In the genomic region with DNA sequence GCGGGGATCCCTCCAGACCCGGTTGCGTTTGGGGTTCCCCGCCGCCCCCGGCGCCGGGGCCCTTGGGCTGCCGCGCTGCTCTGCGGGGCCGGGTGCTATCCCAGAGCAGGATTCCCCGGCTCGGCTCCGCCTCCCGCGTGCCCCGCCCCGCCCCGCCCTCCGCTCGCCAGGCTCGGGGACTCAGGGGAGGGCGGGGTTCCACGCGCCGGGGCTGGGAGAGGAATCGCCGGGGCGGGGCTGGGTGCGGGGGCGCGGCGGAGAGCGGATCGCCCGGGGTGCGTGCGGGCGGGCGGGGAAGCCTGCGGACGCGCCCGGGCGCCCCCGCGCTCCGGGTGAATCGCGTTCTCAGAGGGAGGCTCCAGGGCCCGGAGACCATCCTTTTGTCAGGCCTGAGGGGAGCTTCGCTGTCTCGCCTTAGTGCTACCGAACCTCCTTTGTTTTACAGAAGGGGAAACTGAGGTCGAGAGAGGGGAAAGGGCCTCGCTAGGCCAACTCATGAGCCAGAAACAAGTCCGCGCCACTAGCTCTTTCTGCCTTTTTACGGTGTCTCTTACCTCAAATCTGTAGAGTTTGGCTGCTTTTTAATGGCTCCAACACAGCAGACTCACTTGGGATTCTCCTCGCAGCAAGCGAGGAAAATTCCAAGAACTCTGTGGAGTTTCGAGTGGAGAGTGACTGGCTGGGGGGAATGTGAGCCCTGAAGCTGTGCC, we compare ENCODE assay signal across 8 cellular contexts. TPM values are rescaled to one million over a fixed set of nuclear protein-coding genes. Genes with fewer than 3 reads are reported as not detected.
A peak's percentile ranks its signal among the peaks of the same experiment; 100 is the strongest.
DNase-seq lines count a peak whose midpoint lies in the region; ATAC-seq and TF ChIP-seq lines count a peak whose summit lies in the region.

A gene (minus strand): TSS at position 82 of the 710 bp plus-strand sequence. CDS start 260 bp downstream, outside the sequence.

- H3K27me3 ChIP-seq in HL-60 (ENCODE audit: insufficient read depth, poor library complexity, severe bottlenecking), result peaks cover 13% of the 10 kb centered on the region
- no peaks in the 10 kb centered on the region for H3K27me3 ChIP-seq in adrenal gland

- peaks cover 72% of the 10 kb centered on the region for H3K27me3 Mint-ChIP-seq in type B pancreatic cell

- H3K9me3 ChIP-seq in adrenal gland (replicated peaks in 1 of 3), result no peaks in the 10 kb centered on the region

- H3K36me3 Mint-ChIP-seq in type B pancreatic cell, result no peaks in the 10 kb centered on the region

- peaks cover 0 to 10% of the 10 kb centered on the region in 2 donors for H3K4me1 ChIP-seq in adrenal gland (replicated peaks in 1 of 2)

- H3K36me3 ChIP-seq in adrenal gland (replicated peaks in 1 of 2), result no peaks in the 10 kb centered on the region

- H3K27ac ChIP-seq in HL-60 (replicated peaks) (no peak within 1 kb of the TSS), adrenal gland (peak within 1 kb of the TSS in 1 of 5 donors; percentile 71)

- TF ChIP-seq POLR2A in adrenal gland (IDR thresholded peaks at IDR 0.05), result peak in 1 of 2 donors; percentile 58

- peaks cover 23% of the 10 kb centered on the region for H3K4me1 Mint-ChIP-seq in type B pancreatic cell (ENCODE audit: unreplicated experiment)

- intact Hi-C loops in adrenal gland (cut with DNase I) (loop anchor here in 1 of 2 donors (2.0 to 10.0 kb wide), 2 partner anchors 270 to 428 kb away; no protein-coding TSS in a partner anchor), left ventricle myocardium superior (cut with micrococcal nuclease) (no loop called here), posterior vena cava (cut with DNase I) (loop anchor here in 1 of 2 donors (5.0 kb wide), 1 partner anchor 276 kb away; no protein-coding TSS in a partner anchor)

- DNase-seq in AG20443 (ENCODE audit: low spot score) (peak; percentile 97), HL-60 (ENCODE audit: low read depth in 1 of 2, low spot score in 1 of 2) (peak; percentile 37 to 63), T follicular helper cell (ENCODE audit: low read depth) (peak; percentile 54), adrenal gland (peak; percentile 81 to 90 (median 85)), left ventricle myocardium superior (peak; percentile 92), posterior vena cava (ENCODE audit: low spot score) (peak; percentile 90), type B pancreatic cell (ENCODE audit: extremely low spot score, unreplicated experiment) (peak; percentile 81)

- peak within 1 kb of the TSS; percentile 56 for H3K27ac Mint-ChIP-seq in type B pancreatic cell

- ATAC-seq in GM19328 (IDR thresholded peaks at IDR 0.05; ENCODE audit: unreplicated experiment) (peak; percentile 60), left ventricle myocardium superior (peak; percentile 98)

- 3 to 11% (median 4%) methylated on average over 12 to 63 of the region's 63 CpGs for WGBS in adrenal gland, 4 donors

- no peaks in the 10 kb centered on the region for H3K9me3 Mint-ChIP-seq in type B pancreatic cell

- H3K4me3 ChIP-seq in HL-60 (replicated peaks; ENCODE audit: insufficient read depth, low read length), result peak within 1 kb of the TSS; percentile 39
- H3K4me3 ChIP-seq in adrenal gland, result peak within 1 kb of the TSS in 2 of 4 donors; percentile 32 to 95

- TF ChIP-seq CTCF in HL-60 (IDR thresholded peaks at IDR 0.05; ENCODE audit: insufficient read depth, low read length), result no peak
- no peak for TF ChIP-seq CTCF in adrenal gland (IDR thresholded peaks at IDR 0.05)
- TF ChIP-seq CTCF in type B pancreatic cell (conservative IDR thresholded peaks at IDR 0.05), result no peak

- H3K4me3 Mint-ChIP-seq in type B pancreatic cell, result peak within 1 kb of the TSS; percentile 96

RNA-seq across cellular contexts. Expression of the gene that starts here (rescaled TPM):
- total RNA-seq in adrenal gland, result 10 to 100 TPM in 7 of 8 donors, 1 to 10 TPM in 1; 8.9 to 31.4 (median 20.8) TPM
- polyA plus RNA-seq in adrenal gland, result 10 to 100 TPM in 1 of 3 donors, 1 to 10 TPM in 2; 5.5 to 11.9 (median 8.5) TPM
- total RNA-seq in left ventricle myocardium superior, result 0.82 TPM
- total RNA-seq in posterior vena cava, result 10 to 100 TPM; 16.6 to 22.7 TPM
- 8.9 and 10.1 TPM in 2 replicates for total RNA-seq in type B pancreatic cell (ENCODE audit: low replicate concordance)

Comparison
In these comparisons a context has a peak if more than half of its experiments do, and no peak if none do; other contexts are left out.
1. Peak in DNase-seq and ATAC-seq in left ventricle myocardium superior; RNA of the gene not detected or under 1 TPM.